1 cellular context compared by ENCODE assay signal in genomic region chr11:19703211-19703610, GRCh38.
TF ChIP-seq lines count a peak whose summit lies in the region.

No MANE protein-coding gene starts in this region.

TF ChIP-seq in IMR-90, 13 proteins besides CTCF, POLR2A, EP300 and RAD21:
- TF ChIP-seq MXI1 (IDR thresholded peaks at IDR 0.05; ENCODE audit: borderline replicate concordance, low read depth, low read length): no peak
- no peak for TF ChIP-seq RFX5 (IDR thresholded peaks at IDR 0.05; ENCODE audit: low read depth, low read length)
- TF ChIP-seq RCOR1 (IDR thresholded peaks at IDR 0.05; ENCODE audit: insufficient replicate concordance, low read length): no peak
- no peak for TF ChIP-seq CHD1 (IDR thresholded peaks at IDR 0.05; ENCODE audit: low read depth, low read length)
- no peak for TF ChIP-seq ELK1 (IDR thresholded peaks at IDR 0.05; ENCODE audit: borderline replicate concordance, low read depth, low read length)
